Comparison of ENCODE assay signal across 17 cellular contexts in genomic region chr20:45510242-45510862, GRCh38. TPM values are rescaled to one million over a fixed set of nuclear protein-coding genes. Genes with fewer than 3 reads are reported as not detected.
DNase-seq lines count a peak whose midpoint lies in the region; ATAC-seq, FAIRE-seq and TF ChIP-seq lines count a peak whose summit lies in the region.
"Had no signal": no experiment of that assay in that cellular context is flagged by ENCODE, and none has a peak within 500 bp of the region (broad histone marks: within the 10 kb centered on the region; RNA-seq: fewer than 3 reads in every experiment).

No MANE protein-coding gene starts in this region.

- H3K27ac Mint-ChIP-seq in MCF 10A (ENCODE audit: low read depth, unreplicated experiment) (peak overlapping the region; percentile 88), glutamatergic neuron (ENCODE audit: unreplicated experiment) (no peak overlapping the region)
- H3K27ac Mint-ChIP-seq: CD14-positive monocyte had no signal

- H3K4me3 Mint-ChIP-seq in MCF 10A (ENCODE audit: unreplicated experiment) (peak overlapping the region; percentile 15), glutamatergic neuron (ENCODE audit: unreplicated experiment) (no peak overlapping the region)
- H3K4me3 Mint-ChIP-seq: CD14-positive monocyte had no signal

- no TSS peak for BruUV-seq in MCF 10A (replicated peaks; lab: Mats Ljungman, UMichigan)

- intact Hi-C loops in MCF 10A (cut with micrococcal nuclease) = no loop called here
- intact Hi-C loops in breast epithelium (cut with DNase I; ENCODE audit: low total_unique reads) = no loop called here

- POLR2A ChIA-PET in MCF 10A (lab: Yijun Ruan, JAX) = interaction anchor here (0.6 to 3.7 kb wide), 22 partner anchors 8 to 1350 kb away, joined by 3 to 49 read pairs (median 3); partner anchors contain the start of genes PCIF1, SDC4 and SYS1

- TF ChIP-seq POLR2A in breast epithelium (IDR thresholded peaks at IDR 0.05) = no peak

- no peaks in the 10 kb centered on the region for H3K4me1 ChIP-seq in breast epithelium

- no peaks in the 10 kb centered on the region for H3K36me3 ChIP-seq in breast epithelium

- H3K36me3 Mint-ChIP-seq in MCF 10A (ENCODE audit: insufficient read depth, unreplicated experiment) (no peaks in the 10 kb centered on the region), glutamatergic neuron (ENCODE audit: unreplicated experiment) (no peaks in the 10 kb centered on the region)
- H3K36me3 Mint-ChIP-seq: CD14-positive monocyte had no signal

- no peak overlapping the region for H3K27ac ChIP-seq in breast epithelium

- H3K9me3 Mint-ChIP-seq in MCF 10A (ENCODE audit: unreplicated experiment) (no peaks in the 10 kb centered on the region), glutamatergic neuron (ENCODE audit: unreplicated experiment) (no peaks in the 10 kb centered on the region)

- H3K27me3 ChIP-seq in breast epithelium = no peaks in the 10 kb centered on the region

- CTCF ChIA-PET in MCF 10A (lab: Yijun Ruan, JAX) = interaction anchor here (0.6 to 1.8 kb wide), 3 partner anchors 67 to 260 kb away, joined by 3 to 6 read pairs (median 3); no protein-coding TSS in a partner anchor

- H3K4me1 Mint-ChIP-seq in MCF 10A (ENCODE audit: insufficient read depth, unreplicated experiment) (peaks cover 41% of the 10 kb centered on the region), glutamatergic neuron (ENCODE audit: low read depth, unreplicated experiment) (no peaks in the 10 kb centered on the region)
- H3K4me1 Mint-ChIP-seq: CD14-positive monocyte had no signal

- no peak for FAIRE-seq in GM19239 (lab: Jason Lieb, UNC)
- FAIRE-seq: H54, K562 had no signal

- H3K27me3 Mint-ChIP-seq in MCF 10A (ENCODE audit: insufficient read depth, unreplicated experiment) (no peaks in the 10 kb centered on the region), glutamatergic neuron (ENCODE audit: unreplicated experiment) (no peaks in the 10 kb centered on the region)

- peak; percentile 77 for DNase-seq in MCF 10A (ENCODE audit: unreplicated experiment)
- DNase-seq in breast epithelium (ENCODE audit: low spot score in 2 of 2) = no peak
- DNase-seq in fibroblast of mammary gland (ENCODE audit: low read depth) = peak; percentile 3
- no peak for DNase-seq in left lobe of liver (ENCODE audit: low spot score)
- no peak for DNase-seq in GM19239 (ENCODE audit: insufficient read length, low spot score)
- no peak for DNase-seq in glutamatergic neuron
- DNase-seq in NCI-H82 (lab: John Stamatoyannopoulos, UW) = no peak
- DNase-seq: 8988T; NCI-H1092; NCI-H1436; NCI-H187 treated with DMSO at 0.1 percent for 48 hours; NCI-H2107; NCI-H510A; NK-92 treated with Interleukin-12 subunit alpha and Interleukin-12 subunit beta, amount 100 ng/mL, for 24 hours had no signal

- H3K9me3 ChIP-seq in breast epithelium = no peaks in the 10 kb centered on the region

- ATAC-seq in left lobe of liver = peak; percentile 26
- ATAC-seq: K562 had no signal

- no peak for TF ChIP-seq CTCF in MCF 10A (IDR thresholded peaks at IDR 0.05; ENCODE audit: unreplicated experiment)
- no peak for TF ChIP-seq CTCF in breast epithelium (IDR thresholded peaks at IDR 0.05)
- no peak for TF ChIP-seq CTCF in fibroblast of mammary gland (conservative IDR thresholded peaks at IDR 0.05; ENCODE audit: control insufficient read depth, insufficient read depth, low read depth, low read length)
- TF ChIP-seq CTCF in glutamatergic neuron (IDR thresholded peaks at IDR 0.05; ENCODE audit: partially characterized antibody, unreplicated experiment) = no peak

- H3K4me3 ChIP-seq in breast epithelium = no peak overlapping the region
- H3K4me3 ChIP-seq in fibroblast of mammary gland (ENCODE audit: control insufficient read depth, low read depth, low read length) = no peak overlapping the region
- H3K4me3 ChIP-seq: K562 had no signal

RNA-seq across cellular contexts. Expression of gene SPINT3, which starts 5.1 kb away (rescaled TPM):
- not detected in 2 replicates for total RNA-seq in MCF 10A (2022)
- not detected for total RNA-seq in breast epithelium
- total RNA-seq in left lobe of liver = not detected
- not detected for total RNA-seq in glutamatergic neuron (ENCODE audit: unreplicated experiment)
- total RNA-seq: K562 had no signal

RNA-seq across cellular contexts. Expression of gene WFDC6, which starts 28.9 kb away (rescaled TPM):
- total RNA-seq in MCF 10A (2022) = not detected in 2 replicates
- total RNA-seq in breast epithelium = not detected
- not detected for total RNA-seq in left lobe of liver
- not detected for total RNA-seq in glutamatergic neuron (ENCODE audit: unreplicated experiment)
- total RNA-seq: K562 had no signal

RNA-seq across cellular contexts. Expression of gene EPPIN, which starts 36.8 kb away (rescaled TPM):
- total RNA-seq in MCF 10A (2022) = not detected in 2 replicates
- total RNA-seq in breast epithelium = not detected
- total RNA-seq in left lobe of liver = not detected
- not detected for total RNA-seq in glutamatergic neuron (ENCODE audit: unreplicated experiment)
- total RNA-seq: K562 had no signal

RNA-seq across cellular contexts. Expression of gene WFDC2, which starts 40.8 kb away (rescaled TPM):
- total RNA-seq in MCF 10A (2022) (not detected in 2 replicates), breast epithelium (100 to 1,000 TPM in 1 of 3 donors, 10 to 100 TPM in 1, not detected in 1; 43.9 to 106 TPM), left lobe of liver (3.7 TPM), glutamatergic neuron (ENCODE audit: unreplicated experiment) (4.8 TPM)
- total RNA-seq: K562 had no signal

Comparison
In these comparisons a context has a peak if more than half of its experiments do, and no peak if none do; other contexts are left out.
1. DNase-seq: peak in MCF 10A (single experiment) and fibroblast of mammary gland (single experiment); none in breast epithelium (0 of 2), left lobe of liver (single experiment), GM19239 (single experiment), glutamatergic neuron (single experiment) and NCI-H82 (single experiment).